Comparison of ENCODE assay signal across 19 cellular contexts in genomic region chr5:58363444-58363843, GRCh38.
DNase-seq lines count a peak whose midpoint lies in the region; ATAC-seq and TF ChIP-seq lines count a peak whose summit lies in the region.
"Had no signal": no experiment of that assay in that cellular context is flagged by ENCODE, and none has a peak within 500 bp of the region (broad histone marks: within the 10 kb centered on the region; RNA-seq: fewer than 3 reads in every experiment).

No MANE protein-coding gene starts in this region.

- DNase-seq in MCF 10A (ENCODE audit: unreplicated experiment), result peak; percentile 7
- no peak for DNase-seq in breast epithelium (ENCODE audit: low spot score in 2 of 2)
- peak; percentile 66 for DNase-seq in epithelial cell of esophagus (ENCODE audit: low read depth)
- DNase-seq in skeletal muscle cell (ENCODE audit: low read depth), result peak; percentile 3
- no peak for DNase-seq in effector CD4-positive, alpha-beta T cell
- no peak for DNase-seq in posterior cingulate gyrus
- DNase-seq: AML-193; Caco-2; Calu3; CD4-positive, alpha-beta T cell; CD8-positive, alpha-beta T cell; DMS79 treated with DMSO at 0.1 percent for 48 hours; GF-D8 had no signal

- TF ChIP-seq POLR2A in breast epithelium (IDR thresholded peaks at IDR 0.05), result no peak

- no peaks in the 10 kb centered on the region for H3K27me3 Mint-ChIP-seq in MCF 10A (ENCODE audit: insufficient read depth, unreplicated experiment)

- H3K4me3 ChIP-seq in breast epithelium (no peak overlapping the region), epithelial cell of esophagus (ENCODE audit: low read length) (no peak overlapping the region), skeletal muscle cell (ENCODE audit: low read depth, low read length) (no peak overlapping the region)
- H3K4me3 ChIP-seq: A549; BLaER1 treated with 17β-estradiol and CSF1 and Interleukin-3, amounts not matched to agents 10 nM and 100 nM had no signal

- CTCF ChIA-PET in MCF 10A (lab: Yijun Ruan, JAX), result no interaction called here

- POLR2A ChIA-PET in MCF 10A (lab: Yijun Ruan, JAX), result interaction anchor here (0.5 kb wide), 1 partner anchor 431 kb away, joined by 3 read pairs; no protein-coding TSS in a partner anchor

- H3K4me1 Mint-ChIP-seq in MCF 10A (ENCODE audit: insufficient read depth, unreplicated experiment), result no peaks in the 10 kb centered on the region
- H3K4me1 Mint-ChIP-seq: B cell had no signal

- no peak overlapping the region for H3K27ac ChIP-seq in breast epithelium
- H3K27ac ChIP-seq: 22Rv1; A549; BLaER1 treated with 17β-estradiol and CSF1 and Interleukin-3, amounts not matched to agents 10 nM and 100 nM; C4-2B had no signal

- H3K9me3 ChIP-seq in breast epithelium, result no peaks in the 10 kb centered on the region
- H3K9me3 ChIP-seq: A549; BLaER1 treated with 17β-estradiol and CSF1 and Interleukin-3, amounts not matched to agents 10 nM and 100 nM; Caco-2 had no signal

- H3K27ac Mint-ChIP-seq in MCF 10A (ENCODE audit: low read depth, unreplicated experiment), result no peak overlapping the region
- H3K27ac Mint-ChIP-seq: B cell; CD4-positive, alpha-beta T cell; CD8-positive, alpha-beta T cell had no signal

- H3K27me3 ChIP-seq in breast epithelium, result no peaks in the 10 kb centered on the region
- H3K27me3 ChIP-seq: BLaER1 treated with 17β-estradiol and CSF1 and Interleukin-3, amounts not matched to agents 10 nM and 100 nM had no signal

- TF ChIP-seq CTCF in MCF 10A (IDR thresholded peaks at IDR 0.05; ENCODE audit: unreplicated experiment) (no peak), breast epithelium (IDR thresholded peaks at IDR 0.05) (no peak), epithelial cell of esophagus (IDR thresholded peaks at IDR 0.05; ENCODE audit: insufficient read depth, low read depth, low read length, missing control alignments) (no peak)

- H3K9me3 Mint-ChIP-seq in MCF 10A (ENCODE audit: unreplicated experiment), result no peaks in the 10 kb centered on the region
- H3K9me3 Mint-ChIP-seq: CD4-positive, alpha-beta T cell; CD8-positive, alpha-beta T cell had no signal

- no peaks in the 10 kb centered on the region for H3K36me3 Mint-ChIP-seq in MCF 10A (ENCODE audit: insufficient read depth, unreplicated experiment)
- H3K36me3 Mint-ChIP-seq: CD8-positive, alpha-beta T cell had no signal

- no peaks in the 10 kb centered on the region for H3K36me3 ChIP-seq in breast epithelium
- H3K36me3 ChIP-seq: BLaER1 treated with 17β-estradiol and CSF1 and Interleukin-3, amounts not matched to agents 10 nM and 100 nM had no signal

- no peak for ATAC-seq in HG03439 (IDR thresholded peaks at IDR 0.05; ENCODE audit: unreplicated experiment)
- ATAC-seq: A549; CD8-positive, alpha-beta T cell had no signal

- no TSS peak for BruUV-seq in MCF 10A (replicated peaks; lab: Mats Ljungman, UMichigan)

- no peak overlapping the region for H3K4me3 Mint-ChIP-seq in MCF 10A (ENCODE audit: unreplicated experiment)
- H3K4me3 Mint-ChIP-seq: B cell; CD4-positive, alpha-beta T cell; CD8-positive, alpha-beta T cell had no signal

- intact Hi-C loops in MCF 10A (cut with micrococcal nuclease), result no loop called here
- intact Hi-C loops in breast epithelium (cut with DNase I; ENCODE audit: low total_unique reads), result no loop called here
- intact Hi-C loops in posterior cingulate gyrus (cut with DNase I), result no loop called here

- peaks cover 0 to 5% of the 10 kb centered on the region in 2 donors for H3K4me1 ChIP-seq in breast epithelium
- H3K4me1 ChIP-seq: A549; BLaER1 treated with 17β-estradiol and CSF1 and Interleukin-3, amounts not matched to agents 10 nM and 100 nM; Caco-2 had no signal

Comparison
In these comparisons a context has a peak if more than half of its experiments do, and no peak if none do; other contexts are left out.
1. DNase-seq: peak in MCF 10A (single experiment), epithelial cell of esophagus (single experiment) and skeletal muscle cell (single experiment); none in breast epithelium (0 of 2), effector CD4-positive, alpha-beta T cell (single experiment) and posterior cingulate gyrus (0 of 10).